ENCODE assay signal across 1 cellular context in the genomic region with DNA sequence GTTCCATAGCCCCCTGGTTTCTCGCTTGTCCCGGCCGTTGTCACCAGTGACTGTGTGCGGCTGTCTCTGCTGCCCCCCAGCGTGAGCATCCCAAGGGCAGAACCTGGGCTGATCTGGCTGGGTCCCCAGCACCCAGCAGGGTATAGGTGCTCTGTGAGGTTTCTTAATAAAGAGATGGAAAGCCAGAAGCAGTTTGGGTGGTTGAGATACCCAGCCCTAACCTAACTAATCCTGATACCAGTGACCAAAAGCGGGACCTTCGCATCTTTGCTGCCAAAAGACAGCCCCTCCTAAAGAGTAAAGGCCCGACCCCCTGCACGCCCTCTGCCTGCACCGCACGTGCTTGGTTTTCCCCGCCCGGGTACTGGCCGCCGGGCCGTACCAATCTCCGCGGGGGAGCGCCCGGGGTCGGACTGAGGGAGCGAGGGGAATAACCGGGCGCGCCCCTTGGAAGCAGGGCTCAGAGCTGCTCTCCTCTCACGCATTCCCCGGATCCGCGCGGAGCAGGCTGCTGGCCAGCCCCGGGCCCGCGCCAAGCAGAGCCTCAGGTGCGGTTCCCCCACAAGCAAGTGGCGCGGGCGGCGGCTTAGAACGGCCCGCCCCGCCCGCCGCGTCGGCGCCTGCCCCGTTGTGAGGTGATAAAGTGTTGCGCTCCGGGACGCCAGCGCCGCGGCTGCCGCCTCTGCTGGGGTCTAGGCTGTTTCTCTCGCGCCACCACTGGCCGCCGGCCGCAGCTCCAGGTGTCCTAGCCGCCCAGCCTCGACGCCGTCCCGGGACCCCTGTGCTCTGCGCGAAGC.
TF ChIP-seq lines count a peak whose summit lies in the region.

A gene with protein sequence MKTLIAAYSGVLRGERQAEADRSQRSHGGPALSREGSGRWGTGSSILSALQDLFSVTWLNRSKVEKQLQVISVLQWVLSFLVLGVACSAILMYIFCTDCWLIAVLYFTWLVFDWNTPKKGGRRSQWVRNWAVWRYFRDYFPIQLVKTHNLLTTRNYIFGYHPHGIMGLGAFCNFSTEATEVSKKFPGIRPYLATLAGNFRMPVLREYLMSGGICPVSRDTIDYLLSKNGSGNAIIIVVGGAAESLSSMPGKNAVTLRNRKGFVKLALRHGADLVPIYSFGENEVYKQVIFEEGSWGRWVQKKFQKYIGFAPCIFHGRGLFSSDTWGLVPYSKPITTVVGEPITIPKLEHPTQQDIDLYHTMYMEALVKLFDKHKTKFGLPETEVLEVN (plus strand): TSS at position 667 of the 797 bp plus-strand sequence. CDS start 214 bp downstream, outside the sequence.

TF ChIP-seq in liver, 16 proteins besides CTCF, POLR2A, EP300 and RAD21 (continued from another document):
- TF ChIP-seq, protein P1, sequence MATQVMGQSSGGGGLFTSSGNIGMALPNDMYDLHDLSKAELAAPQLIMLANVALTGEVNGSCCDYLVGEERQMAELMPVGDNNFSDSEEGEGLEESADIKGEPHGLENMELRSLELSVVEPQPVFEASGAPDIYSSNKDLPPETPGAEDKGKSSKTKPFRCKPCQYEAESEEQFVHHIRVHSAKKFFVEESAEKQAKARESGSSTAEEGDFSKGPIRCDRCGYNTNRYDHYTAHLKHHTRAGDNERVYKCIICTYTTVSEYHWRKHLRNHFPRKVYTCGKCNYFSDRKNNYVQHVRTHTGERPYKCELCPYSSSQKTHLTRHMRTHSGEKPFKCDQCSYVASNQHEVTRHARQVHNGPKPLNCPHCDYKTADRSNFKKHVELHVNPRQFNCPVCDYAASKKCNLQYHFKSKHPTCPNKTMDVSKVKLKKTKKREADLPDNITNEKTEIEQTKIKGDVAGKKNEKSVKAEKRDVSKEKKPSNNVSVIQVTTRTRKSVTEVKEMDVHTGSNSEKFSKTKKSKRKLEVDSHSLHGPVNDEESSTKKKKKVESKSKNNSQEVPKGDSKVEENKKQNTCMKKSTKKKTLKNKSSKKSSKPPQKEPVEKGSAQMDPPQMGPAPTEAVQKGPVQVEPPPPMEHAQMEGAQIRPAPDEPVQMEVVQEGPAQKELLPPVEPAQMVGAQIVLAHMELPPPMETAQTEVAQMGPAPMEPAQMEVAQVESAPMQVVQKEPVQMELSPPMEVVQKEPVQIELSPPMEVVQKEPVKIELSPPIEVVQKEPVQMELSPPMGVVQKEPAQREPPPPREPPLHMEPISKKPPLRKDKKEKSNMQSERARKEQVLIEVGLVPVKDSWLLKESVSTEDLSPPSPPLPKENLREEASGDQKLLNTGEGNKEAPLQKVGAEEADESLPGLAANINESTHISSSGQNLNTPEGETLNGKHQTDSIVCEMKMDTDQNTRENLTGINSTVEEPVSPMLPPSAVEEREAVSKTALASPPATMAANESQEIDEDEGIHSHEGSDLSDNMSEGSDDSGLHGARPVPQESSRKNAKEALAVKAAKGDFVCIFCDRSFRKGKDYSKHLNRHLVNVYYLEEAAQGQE (IDR thresholded peaks at IDR 0.05), result no peak
- TF ChIP-seq, protein P2, sequence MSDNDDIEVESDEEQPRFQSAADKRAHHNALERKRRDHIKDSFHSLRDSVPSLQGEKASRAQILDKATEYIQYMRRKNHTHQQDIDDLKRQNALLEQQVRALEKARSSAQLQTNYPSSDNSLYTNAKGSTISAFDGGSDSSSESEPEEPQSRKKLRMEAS (IDR thresholded peaks at IDR 0.05), result peak; percentile 67
- TF ChIP-seq TAF1 (conservative IDR thresholded peaks at IDR 0.05) (no peak), EGR1 (IDR thresholded peaks at IDR 0.05; ENCODE audit: low read depth in 2 of 2) (peak in 1 of 2 donors; percentile 54), RXRA (IDR thresholded peaks at IDR 0.05) (peak; percentile 31 to 32), SP1 (IDR thresholded peaks at IDR 0.05) (peak; percentile 30)
- TF ChIP-seq, protein P3, sequence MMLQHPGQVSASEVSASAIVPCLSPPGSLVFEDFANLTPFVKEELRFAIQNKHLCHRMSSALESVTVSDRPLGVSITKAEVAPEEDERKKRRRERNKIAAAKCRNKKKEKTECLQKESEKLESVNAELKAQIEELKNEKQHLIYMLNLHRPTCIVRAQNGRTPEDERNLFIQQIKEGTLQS (IDR thresholded peaks at IDR 0.05), result no peak
- TF ChIP-seq, protein P4, sequence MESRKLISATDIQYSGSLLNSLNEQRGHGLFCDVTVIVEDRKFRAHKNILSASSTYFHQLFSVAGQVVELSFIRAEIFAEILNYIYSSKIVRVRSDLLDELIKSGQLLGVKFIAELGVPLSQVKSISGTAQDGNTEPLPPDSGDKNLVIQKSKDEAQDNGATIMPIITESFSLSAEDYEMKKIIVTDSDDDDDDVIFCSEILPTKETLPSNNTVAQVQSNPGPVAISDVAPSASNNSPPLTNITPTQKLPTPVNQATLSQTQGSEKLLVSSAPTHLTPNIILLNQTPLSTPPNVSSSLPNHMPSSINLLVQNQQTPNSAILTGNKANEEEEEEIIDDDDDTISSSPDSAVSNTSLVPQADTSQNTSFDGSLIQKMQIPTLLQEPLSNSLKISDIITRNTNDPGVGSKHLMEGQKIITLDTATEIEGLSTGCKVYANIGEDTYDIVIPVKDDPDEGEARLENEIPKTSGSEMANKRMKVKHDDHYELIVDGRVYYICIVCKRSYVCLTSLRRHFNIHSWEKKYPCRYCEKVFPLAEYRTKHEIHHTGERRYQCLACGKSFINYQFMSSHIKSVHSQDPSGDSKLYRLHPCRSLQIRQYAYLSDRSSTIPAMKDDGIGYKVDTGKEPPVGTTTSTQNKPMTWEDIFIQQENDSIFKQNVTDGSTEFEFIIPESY (IDR thresholded peaks at IDR 0.05), result no peak
